ENCODE assay signal across 19 cellular contexts in the genomic region with DNA sequence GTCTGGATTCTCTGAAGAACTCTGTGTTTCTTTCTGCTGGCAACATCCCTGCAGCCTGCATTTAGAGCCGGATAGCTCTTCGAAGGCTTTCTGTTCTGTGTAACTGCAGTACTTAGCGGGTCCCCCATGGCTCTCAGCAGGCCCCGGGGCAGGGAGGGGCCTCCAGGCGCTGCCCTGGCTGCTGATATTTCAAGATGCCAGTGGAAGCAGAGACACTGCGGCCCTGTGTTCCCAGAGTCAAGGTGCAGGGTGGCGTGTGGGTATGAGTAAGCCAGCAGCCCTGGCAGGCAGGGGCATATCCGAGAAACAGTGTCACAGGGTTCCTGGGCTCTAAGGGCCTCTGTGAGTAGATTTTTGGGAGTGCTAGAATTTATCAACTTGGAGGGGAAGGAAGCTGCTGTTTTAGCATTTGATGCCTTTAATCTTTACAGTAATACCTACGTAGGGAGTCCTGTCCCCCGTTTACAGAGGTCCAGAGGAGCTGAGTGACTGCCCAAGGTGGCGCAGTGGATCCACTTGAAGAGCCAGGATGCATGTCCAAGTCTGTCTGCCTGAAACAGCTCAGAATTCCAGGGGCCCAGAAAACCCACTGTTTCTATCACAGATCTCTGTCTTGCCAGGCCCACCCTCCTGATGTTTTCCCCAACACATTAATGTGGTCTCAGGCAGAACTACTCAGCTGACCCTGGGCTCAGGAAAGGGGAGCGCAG. TPM values are rescaled to one million over a fixed set of nuclear protein-coding genes. Genes with fewer than 3 reads are reported as not detected.
"Had no signal": no experiment of that assay in that cellular context is flagged by ENCODE, and none has a peak within 500 bp of the region (broad histone marks: within the 10 kb centered on the region; RNA-seq: fewer than 3 reads in every experiment).

No MANE protein-coding gene starts in this region.

- H3K4me1 ChIP-seq: adrenal gland, left lung had no signal

- H3K27ac ChIP-seq: adrenal gland, cardiac muscle cell, left lung, WERI-Rb-1 had no signal

- H3K4me3 ChIP-seq: adrenal gland, cardiac muscle cell, left lung had no signal

- H3K36me3 ChIP-seq: adrenal gland, cardiac muscle cell, left lung, WERI-Rb-1 had no signal

- FAIRE-seq: endothelial cell of umbilical vein had no signal

- H3K9me3 ChIP-seq: adrenal gland, left lung had no signal

- DNase-seq: activated CD4-positive, alpha-beta T cell treated with anti-CD3 and anti-CD28 coated beads for 1 hour; activated CD4-positive, alpha-beta T cell treated with anti-CD3 and anti-CD28 coated beads, Interleukin-2, amount 50 U/mL, for 48 hours; activated gamma-delta T cell; adrenal gland; effector memory CD4-positive, alpha-beta T cell; foreskin melanocyte; left lung; stimulated activated CD4-positive, alpha-beta T cell treated with anti-CD3 and anti-CD28 coated beads, Interleukin-4, amount 100 ng/mL, for 4 hours; SW 1271; T-helper 2 cell; WERI-Rb-1 had no signal

- H3K27me3 ChIP-seq: cardiac muscle cell had no signal

- ATAC-seq: activated naive CD4-positive, alpha-beta T cell treated with anti-CD3 and anti-CD28 coated beads, Interleukin-2, amount 50 U/mL, for 72 hours; left lung; sciatic nerve; stimulated activated memory B cell treated with anti-CD40 and anti-IgM and Interleukin-4, amounts not matched to agents 10 μg/mL and 1 μg/mL and 100 μg/mL, for 72 hours had no signal

RNA-seq across cellular contexts. Expression of gene ESRRB, which starts 16.2 kb away (rescaled TPM):
- total RNA-seq: endothelial cell of umbilical vein, kidney epithelial cell, osteocyte, pulmonary artery endothelial cell had no signal
- polyA plus RNA-seq: endothelial cell of umbilical vein had no signal
